Comparison of ENCODE assay signal across 8 cellular contexts in the genomic region with DNA sequence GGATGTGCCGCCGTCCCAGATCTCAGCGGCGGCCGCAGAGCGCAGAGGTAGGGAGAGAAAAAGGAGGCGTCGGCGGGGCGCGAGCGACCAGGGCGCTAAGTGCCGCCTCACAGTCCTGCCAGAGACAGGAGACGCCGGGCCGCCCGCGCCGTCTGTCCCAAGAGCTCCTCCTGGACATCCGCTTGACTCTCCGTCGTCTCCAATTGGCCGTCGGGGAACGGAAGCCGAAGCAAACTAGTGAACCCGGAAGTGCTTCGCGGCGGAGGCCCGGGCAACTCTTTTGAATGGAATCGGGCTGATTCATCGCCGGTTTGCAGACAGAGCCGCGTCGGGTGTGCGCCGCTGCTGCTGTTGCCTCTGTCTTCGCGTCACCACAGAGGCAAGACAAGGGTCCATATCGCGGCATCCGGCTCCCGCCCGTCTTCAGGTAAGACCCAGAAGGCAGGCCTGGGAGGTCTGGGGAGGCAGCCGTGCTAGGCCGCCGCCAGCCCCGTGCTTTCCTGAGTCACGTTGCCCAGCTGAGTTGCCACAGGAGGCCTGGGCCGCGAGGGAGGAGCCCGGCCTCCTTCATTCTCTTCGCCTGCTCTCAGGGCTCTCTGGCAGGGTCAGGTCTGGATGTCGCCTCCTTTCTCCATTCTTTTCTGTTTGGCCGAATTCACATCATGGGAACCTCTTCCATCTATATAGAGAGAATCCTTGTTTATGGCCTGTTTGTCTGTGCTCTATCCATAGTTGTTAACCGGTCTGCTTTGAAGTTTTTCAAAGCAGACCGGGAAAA.
DNase-seq lines count a peak whose midpoint lies in the region; ATAC-seq lines count a peak whose summit lies in the region.

Gene PSMD14 (plus strand): TSS at position 248 of the 778 bp plus-strand sequence. CDS start 10,401 bp downstream, outside the sequence.

- H3K36me3 Mint-ChIP-seq in central memory CD8-positive, alpha-beta T cell (ENCODE audit: insufficient read depth), result peaks cover 19% of the 10 kb centered on the region

- no peaks in the 10 kb centered on the region for H3K27me3 Mint-ChIP-seq in central memory CD8-positive, alpha-beta T cell

- no peaks in the 10 kb centered on the region for H3K9me3 Mint-ChIP-seq in central memory CD8-positive, alpha-beta T cell

- peak within 1 kb of the TSS; percentile 94 for H3K27ac Mint-ChIP-seq in central memory CD8-positive, alpha-beta T cell (ENCODE audit: low read depth)

- peak within 1 kb of the TSS; percentile 90 for H3K4me3 Mint-ChIP-seq in central memory CD8-positive, alpha-beta T cell

- H3K4me1 Mint-ChIP-seq in central memory CD8-positive, alpha-beta T cell, result peaks cover 47% of the 10 kb centered on the region

- peak; percentile 97 for ATAC-seq in GM19023 (IDR thresholded peaks at IDR 0.05; ENCODE audit: unreplicated experiment)
- peak; percentile 98 for ATAC-seq in HG03280 (IDR thresholded peaks at IDR 0.05; ENCODE audit: unreplicated experiment)
- ATAC-seq in central memory CD8-positive, alpha-beta T cell (replicated peaks; ENCODE audit: extremely low read depth, poor library complexity, severe bottlenecking), result peak; percentile 87

- DNase-seq in AG08396 (ENCODE audit: low spot score) (peak; percentile 87), NCI-H345 treated with DMSO at 0.1 percent for 48 hours (lab: John Stamatoyannopoulos, UW; ENCODE audit: unreplicated experiment) (peak; percentile 91), islet precursor cell (peak; percentile 99)
- DNase-seq in activated CD4-positive, CD25-positive, alpha-beta regulatory T cell treated with anti-CD3 and anti-CD28 coated beads, Interleukin-2, amount 50 U/mL, for 16 hours (ENCODE audit: low read depth, low spot score), result peak; percentile 83
- peak; percentile 72 to 79 for DNase-seq in central memory CD8-positive, alpha-beta T cell (ENCODE audit: low spot score in 2 of 2)
- peak; percentile 84 to 88 (median 88) for DNase-seq in stimulated activated CD4-positive, alpha-beta T cell treated with anti-CD3 and anti-CD28 coated beads, Interleukin-12 subunit alpha, Interleukin-12 subunit beta, amount 100 ng/mL, for 48 hours (ENCODE audit: low read depth in 2 of 3, low spot score in 1 of 3)

Comparison
In these comparisons a context has a peak if more than half of its experiments do, and no peak if none do; other contexts are left out.
1. Peak in every context shown above with its lines: DNase-seq and ATAC-seq.